ENCODE assay signal across 8 cellular contexts in genomic region chr11:71240865-71241691, GRCh38. TPM values are rescaled to one million over a fixed set of nuclear protein-coding genes. Genes with fewer than 3 reads are reported as not detected.
DNase-seq lines count a peak whose midpoint lies in the region; TF ChIP-seq lines count a peak whose summit lies in the region.

No MANE protein-coding gene starts in this region.

- H3K4me3 ChIP-seq in choroid plexus epithelial cell (ENCODE audit: low read depth, low read length) (peak overlapping the region; percentile 17), thyroid gland (replicated peaks in 1 of 3) (no peak overlapping the region)

- no peak overlapping the region for H3K27ac ChIP-seq in thyroid gland

- peaks cover 13 to 23% of the 10 kb centered on the region in 2 donors for H3K4me1 ChIP-seq in thyroid gland

- intact Hi-C loops in thyroid gland (cut with DNase I): no loop called here

- no peaks in the 10 kb centered on the region for H3K36me3 ChIP-seq in thyroid gland

- no peak for TF ChIP-seq CTCF in choroid plexus epithelial cell (conservative IDR thresholded peaks at IDR 0.05; ENCODE audit: low read depth, low read length)
- TF ChIP-seq CTCF in thyroid gland (IDR thresholded peaks at IDR 0.05): no peak

- peak; percentile 57 for DNase-seq in COLO829 (ENCODE audit: low spot score)
- DNase-seq in HuH-7.5 (ENCODE audit: low spot score): peak; percentile 92
- peak; percentile 96 for DNase-seq in choroid plexus epithelial cell (ENCODE audit: low read depth)
- DNase-seq in mucosa of gallbladder (ENCODE audit: low spot score): peak; percentile 50
- DNase-seq in UCSD-AML1 (lab: John Stamatoyannopoulos, UW; ENCODE audit: unreplicated experiment): no peak
- DNase-seq in effector CD8-positive, alpha-beta T cell (lab: John Stamatoyannopoulos, UW): no peak
- DNase-seq in KG1 (lab: John Stamatoyannopoulos, UW): no peak
- DNase-seq in thyroid gland: no peak

- WGBS in thyroid gland, 2 donors: 51 to 53% methylated on average over 17 of the region's 17 CpGs

- no peaks in the 10 kb centered on the region for H3K9me3 ChIP-seq in thyroid gland

- TF ChIP-seq POLR2A in thyroid gland (IDR thresholded peaks at IDR 0.05): no peak

- no peaks in the 10 kb centered on the region for H3K27me3 ChIP-seq in thyroid gland

RNA-seq across cellular contexts. Expression of gene SHANK2, which starts 11.3 kb away (rescaled TPM):
- total RNA-seq in mucosa of gallbladder (18.0 TPM), thyroid gland (100 to 1,000 TPM in 1 of 4 donors, 10 to 100 TPM in 3; 55.6 to 126 (median 90.8) TPM)

Comparison
In these comparisons a context has a peak if more than half of its experiments do, and no peak if none do; other contexts are left out.
1. DNase-seq: peak in COLO829 (single experiment), HuH-7.5 (single experiment), choroid plexus epithelial cell (single experiment) and mucosa of gallbladder (single experiment); none in UCSD-AML1 (single experiment), effector CD8-positive, alpha-beta T cell (single experiment), KG1 (single experiment) and thyroid gland (0 of 2).